2 cellular contexts compared by ENCODE assay signal in genomic region chr3:15815696-15816095, GRCh38.
TF ChIP-seq lines count a peak whose summit lies in the region.

No MANE protein-coding gene starts in this region.

TF ChIP-seq in IMR-90, 13 proteins besides CTCF, POLR2A, EP300 and RAD21:
- peak; percentile 71 for TF ChIP-seq SMC3 (IDR thresholded peaks at IDR 0.05; ENCODE audit: low read depth, low read length)
- no peak for TF ChIP-seq NFE2L2 (IDR thresholded peaks at IDR 0.05; ENCODE audit: low read depth, low read length)

TF ChIP-seq in HepG2, 621 proteins besides CTCF, POLR2A, EP300 and RAD21:
- TF ChIP-seq MIXL1 (CRISPR knock-in tag; IDR thresholded peaks at IDR 0.05) (no peak), STAG1 (CRISPR knock-in tag; IDR thresholded peaks at IDR 0.05) (peak; percentile 45)
